ENCODE assay signal across 30 cellular contexts in genomic region chr7:128042027-128042426, GRCh38. TPM values are rescaled to one million over a fixed set of nuclear protein-coding genes. Genes with fewer than 3 reads are reported as not detected.
DNase-seq lines count a peak whose midpoint lies in the region; FAIRE-seq and TF ChIP-seq lines count a peak whose summit lies in the region.
"Had no signal": no experiment of that assay in that cellular context is flagged by ENCODE, and none has a peak within 500 bp of the region (broad histone marks: within the 10 kb centered on the region; RNA-seq: fewer than 3 reads in every experiment).

No MANE protein-coding gene starts in this region.

- FAIRE-seq in D721Med (lab: Jason Lieb, UNC), result no peak
- FAIRE-seq: GM18507, H1, HTR-8/SVneo, TTC549 had no signal

- H2BK5ac ChIP-seq in neuronal stem cell (ENCODE audit: low read length), result no peak overlapping the region

- TF ChIP-seq CTCF in D721Med (IDR thresholded peaks at IDR 0.05; ENCODE audit: insufficient read depth, missing control alignments), result no peak
- TF ChIP-seq CTCF in GM10248 (IDR thresholded peaks at IDR 0.05; ENCODE audit: control extremely low read depth, extremely low read depth, low read depth, missing control alignments), result no peak

- H3K4me2 ChIP-seq in neuronal stem cell (ENCODE audit: insufficient read depth, low read length, poor library complexity, severe bottlenecking), result no peak overlapping the region

- DNase-seq in Ammon's horn (ENCODE audit: low spot score) (peak; percentile 93), globus pallidus (ENCODE audit: low spot score) (peak; percentile 98), neuronal stem cell (ENCODE audit: low spot score) (no peak), dermis blood vessel endothelial cell (no peak), D721Med (ENCODE audit: insufficient read length, low spot score) (no peak), CD1c-positive myeloid dendritic cell (ENCODE audit: extremely low spot score) (no peak), GM10248 (ENCODE audit: extremely low spot score) (no peak)
- DNase-seq: 8988T; activated CD4-positive, CD25-positive, alpha-beta regulatory T cell; activated CD8-positive, alpha-beta memory T cell treated with anti-CD3 and anti-CD28 coated beads, Interleukin-2, amount 10 ng/mL, durations not matched to agents 7 days and 5 days; activated naive CD4-positive, alpha-beta T cell; activated naive CD8-positive, alpha-beta T cell treated with anti-CD3 and anti-CD28 coated beads, Interleukin-2, amount 50 U/mL, for 24 hours; body of pancreas; effector CD4-positive, alpha-beta T cell; islet precursor cell; left ventricle myocardium superior; NCI-H1092 treated with DMSO at 0.1 percent for 48 hours; NCI-H1694 treated with DMSO at 0.1 percent for 48 hours; NCI-H510A; NK-92 treated with Interleukin-12 subunit alpha and Interleukin-12 subunit beta, amount 100 ng/mL, for 24 hours; PC-3; stimulated activated CD4-positive, alpha-beta T cell treated with anti-CD3 and anti-CD28 coated beads, Interleukin-15, amount 100 ng/mL, for 24 hours; stimulated activated CD4-positive, alpha-beta T cell treated with anti-CD3 and anti-CD28 coated beads, Interleukin-4, amount 100 ng/mL, for 4 hours; upper lobe of left lung had no signal

- no peak overlapping the region for H3K18ac ChIP-seq in neuronal stem cell (ENCODE audit: low read length)

- H3K36me3 ChIP-seq in neuronal stem cell (replicated peaks in 1 of 2; ENCODE audit: control insufficient read depth in 2 of 2, insufficient read depth in 2 of 2, low read length in 2 of 2), result no peaks in the 10 kb centered on the region
- H3K36me3 ChIP-seq: upper lobe of left lung had no signal

- H3K79me1 ChIP-seq in neuronal stem cell (ENCODE audit: low read depth, low read length), result no peaks in the 10 kb centered on the region

- H2BK12ac ChIP-seq in neuronal stem cell (ENCODE audit: low read length), result no peak overlapping the region

- H3K9ac ChIP-seq in neuronal stem cell (ENCODE audit: low read depth, low read length, poor library complexity), result no peak overlapping the region

- no CpG with 5 or more reads among the region's 2 CpGs for WGBS in neuronal stem cell (ENCODE audit: extremely low coverage in 2 of 2, insufficient read length in 2 of 2, insufficient replicate concordance in 1 of 2), 2 donors

- CTCF ChIA-PET in GM10248 (lab: Yijun Ruan, JAX), result interaction anchor here (1.0 to 1.2 kb wide), 2 partner anchors 73 to 167 kb away, joined by 3 to 5 read pairs; no protein-coding TSS in a partner anchor

- H4K8ac ChIP-seq in neuronal stem cell (ENCODE audit: low read depth, low read length), result no peak overlapping the region

- H3K4me3 ChIP-seq in neuronal stem cell (ENCODE audit: low read length in 2 of 2), result no peak overlapping the region
- H3K4me3 ChIP-seq: body of pancreas, SK-N-MC, upper lobe of left lung had no signal

- peaks cover 7 to 13% of the 10 kb centered on the region in 2 donors for H3K4me1 ChIP-seq in neuronal stem cell (ENCODE audit: control insufficient read depth in 2 of 2, insufficient read depth in 1 of 2, low read depth in 1 of 2, low read length in 2 of 2)
- H3K4me1 ChIP-seq: upper lobe of left lung had no signal

- H3K14ac ChIP-seq in neuronal stem cell (ENCODE audit: low read length), result no peak overlapping the region

- H3K27me3 ChIP-seq in neuronal stem cell (ENCODE audit: control insufficient read depth in 3 of 3, insufficient read depth in 3 of 3, low read depth in 1 of 3, low read length in 3 of 3), result no peaks in the 10 kb centered on the region
- H3K27me3 ChIP-seq: body of pancreas, upper lobe of left lung had no signal

- no peak overlapping the region for H3K4ac ChIP-seq in neuronal stem cell (ENCODE audit: low read length)

- H4K91ac ChIP-seq in neuronal stem cell (ENCODE audit: low read depth, low read length, poor library complexity), result peak overlapping the region; percentile 1

- no peak overlapping the region for H3K23ac ChIP-seq in neuronal stem cell (ENCODE audit: low read depth, low read length, poor library complexity)

- H2BK120ac ChIP-seq in neuronal stem cell (ENCODE audit: low read depth, low read length), result no peak overlapping the region

- H2BK15ac ChIP-seq in neuronal stem cell (ENCODE audit: low read length), result no peak overlapping the region

- H3K27ac ChIP-seq in angular gyrus (ENCODE audit: low read depth, low read length) (peak overlapping the region; percentile 94), neuronal stem cell (replicated peaks; ENCODE audit: low read length) (peak overlapping the region; percentile 9)
- H3K27ac ChIP-seq: body of pancreas, SK-N-MC, upper lobe of left lung had no signal

- POLR2A ChIA-PET in GM10248 (lab: Yijun Ruan, JAX), result no interaction called here

- no peaks in the 10 kb centered on the region for H3K9me3 ChIP-seq in neuronal stem cell (replicated peaks in 1 of 2; ENCODE audit: control insufficient read depth in 2 of 2, insufficient read depth in 1 of 2, low read depth in 1 of 2, low read length in 2 of 2)
- H3K9me3 ChIP-seq: body of pancreas, upper lobe of left lung had no signal

- H2AK5ac ChIP-seq in neuronal stem cell (ENCODE audit: low read depth, low read length), result no peak overlapping the region

- peak overlapping the region; percentile 83 for H2AFZ ChIP-seq in neuronal stem cell (ENCODE audit: low read length)

RNA-seq across cellular contexts. Expression of gene LRRC4, which starts 10.8 kb away (rescaled TPM):
- polyA plus RNA-seq in neuronal stem cell (2013, experiment 1 of 2), result 50.0 TPM
- polyA plus RNA-seq in neuronal stem cell (2013, experiment 2 of 2), result 47.3 TPM
- total RNA-seq in dermis blood vessel endothelial cell, result 1.0 and 1.2 TPM in 2 replicates
- total RNA-seq: activated CD8-positive, alpha-beta memory T cell treated with anti-CD3 and anti-CD28 coated beads, Interleukin-2, amount 10 ng/mL, durations not matched to agents 7 days and 5 days had no signal

Comparison
In these comparisons a context has a peak if more than half of its experiments do, and no peak if none do; other contexts are left out.
1. DNase-seq: peak in Ammon's horn (single experiment) and globus pallidus (single experiment); none in neuronal stem cell (single experiment), dermis blood vessel endothelial cell (single experiment), D721Med (single experiment), CD1c-positive myeloid dendritic cell (single experiment) and GM10248 (single experiment).